Comparison of ENCODE assay signal across 23 cellular contexts in the genomic region with DNA sequence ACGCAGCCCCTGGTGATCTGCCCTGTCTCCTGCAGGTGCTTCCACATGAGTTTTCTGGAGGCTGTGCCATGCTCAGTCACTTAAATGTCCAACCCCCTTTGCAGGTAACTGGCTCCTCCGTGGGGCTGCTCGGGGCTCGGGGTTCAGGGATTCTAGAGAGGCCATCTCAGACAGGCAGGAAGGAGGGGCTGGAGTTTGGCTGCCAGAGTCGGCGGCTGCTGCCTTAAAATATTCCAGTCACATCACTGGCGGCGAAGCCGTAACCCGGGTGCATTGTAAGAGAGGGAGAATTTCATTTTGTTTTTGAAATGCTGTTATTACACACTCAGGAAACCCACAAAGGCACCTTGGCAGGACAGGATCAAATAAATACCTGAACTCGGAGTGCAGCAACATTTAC.
"Had no signal": no experiment of that assay in that cellular context is flagged by ENCODE, and none has a peak within 500 bp of the region (broad histone marks: within the 10 kb centered on the region; RNA-seq: fewer than 3 reads in every experiment).

No MANE protein-coding gene starts in this region.

- H3K27me3 ChIP-seq: heart right ventricle, ovary, right lobe of liver, suprapubic skin, thyroid gland, upper lobe of left lung, vagina had no signal

- H3K9me3 ChIP-seq: ovary, right lobe of liver, suprapubic skin, thyroid gland, vagina had no signal

- FAIRE-seq: colon, endothelial cell of umbilical vein, islet of Langerhans had no signal

- H3K36me3 Mint-ChIP-seq: stimulated activated effector memory CD8-positive, alpha-beta T cell treated with anti-CD3 and anti-CD28 coated beads, Interleukin-12 subunit alpha, Interleukin-12 subunit beta, amount 100 ng/mL, for 72 hours had no signal

- H3K4me3 Mint-ChIP-seq: central memory CD8-positive, alpha-beta T cell; neural crest cell; stimulated activated effector memory CD8-positive, alpha-beta T cell treated with anti-CD3 and anti-CD28 coated beads, Interleukin-12 subunit alpha, Interleukin-12 subunit beta, amount 100 ng/mL, for 72 hours had no signal

- H3K27ac ChIP-seq: heart right ventricle, ovary, right lobe of liver, suprapubic skin, thyroid gland, upper lobe of left lung, vagina had no signal

- H3K27ac Mint-ChIP-seq: progenitor cell of endocrine pancreas; stimulated activated effector memory CD8-positive, alpha-beta T cell treated with anti-CD3 and anti-CD28 coated beads, Interleukin-12 subunit alpha, Interleukin-12 subunit beta, amount 100 ng/mL, for 72 hours had no signal

- H3K36me3 ChIP-seq: heart right ventricle, ovary, right lobe of liver, suprapubic skin, thyroid gland, upper lobe of left lung, vagina had no signal

- H3K4me3 ChIP-seq: heart right ventricle, ovary, right lobe of liver, suprapubic skin, thyroid gland, upper lobe of left lung, vagina had no signal

- DNase-seq: dermis blood vessel endothelial cell; erythroblast; foreskin melanocyte; heart right ventricle; kidney glomerular epithelial cell; mammary epithelial cell; ovary; retina; right lobe of liver; stimulated activated CD4-positive, alpha-beta T cell treated with anti-CD3 and anti-CD28 coated beads, Interleukin-4, amount 100 ng/mL, for 1 hour; stimulated activated CD8-positive, alpha-beta memory T cell treated with anti-CD3 and anti-CD28 coated beads, Interleukin-4, amount 100 ng/mL, for 48 hours; stimulated activated naive CD8-positive, alpha-beta T cell treated with anti-CD3 and anti-CD28 coated beads, Interleukin-15, Interleukin-2, amounts not matched to agents 100 U/mL and 50 U/mL, for 24 hours; thyroid gland; upper lobe of left lung had no signal

- H3K4me1 Mint-ChIP-seq: central memory CD8-positive, alpha-beta T cell; stimulated activated effector memory CD8-positive, alpha-beta T cell treated with anti-CD3 and anti-CD28 coated beads, Interleukin-12 subunit alpha, Interleukin-12 subunit beta, amount 100 ng/mL, for 72 hours had no signal

- H3K4me1 ChIP-seq: heart right ventricle, right lobe of liver, suprapubic skin, thyroid gland, upper lobe of left lung, vagina had no signal
